Comparison of ENCODE assay signal across 11 cellular contexts in the genomic region with DNA sequence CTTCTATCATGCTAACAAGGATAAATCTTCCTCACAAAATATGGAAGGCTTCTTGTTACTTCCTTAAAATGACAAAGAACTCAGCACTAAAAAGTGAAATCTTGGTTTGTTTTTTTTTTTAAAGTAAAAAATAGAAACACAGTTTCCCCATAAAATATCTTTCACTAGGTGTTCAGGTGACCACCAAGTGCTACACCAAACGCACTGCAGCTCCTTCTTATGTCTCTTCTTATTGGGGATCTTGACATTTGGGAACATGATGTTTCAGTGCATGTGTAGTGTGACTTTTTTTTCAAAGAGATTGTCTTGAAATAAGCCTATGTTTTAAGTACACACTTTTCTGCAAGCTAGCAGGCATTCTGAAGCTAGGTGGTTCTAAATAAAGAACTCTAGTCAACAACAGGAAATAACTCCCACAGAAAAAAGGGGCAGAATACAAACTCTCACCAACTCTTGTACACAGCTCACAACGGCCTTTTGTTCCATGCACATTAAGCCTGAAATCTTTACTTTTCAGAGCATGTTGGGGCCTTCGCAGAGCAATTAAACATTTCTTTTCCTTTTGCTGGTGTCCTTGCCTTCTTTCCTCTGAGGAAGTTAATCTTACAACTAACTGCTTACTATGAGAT. TPM values are rescaled to one million over a fixed set of nuclear protein-coding genes. Genes with fewer than 3 reads are reported as not detected.
DNase-seq lines count a peak whose midpoint lies in the region; ATAC-seq and TF ChIP-seq lines count a peak whose summit lies in the region.
"Had no signal": no experiment of that assay in that cellular context is flagged by ENCODE, and none has a peak within 500 bp of the region (broad histone marks: within the 10 kb centered on the region; RNA-seq: fewer than 3 reads in every experiment).

No MANE protein-coding gene starts in this region.

- CTCF ChIA-PET in CD8-positive, alpha-beta T cell (lab: Charles Lee), result interaction anchor here (1.2 to 8.3 kb wide), 3 partner anchors 9 to 21 kb away, joined by 3 to 93 read pairs (median 13); a partner anchor contains a TSS

- peaks cover 33% of the 10 kb centered on the region for H3K4me1 Mint-ChIP-seq in CD8-positive, alpha-beta T cell (ENCODE audit: low read depth)

- 69% methylated on average over 3 of the region's 3 CpGs for WGBS in suprapubic skin

- H3K27ac Mint-ChIP-seq in CD8-positive, alpha-beta T cell, result peak overlapping the region; percentile 89

- H3K9me3 ChIP-seq in CD8-positive, alpha-beta T cell (ENCODE audit: low read length), result no peaks in the 10 kb centered on the region
- H3K9me3 ChIP-seq in suprapubic skin, result no peaks in the 10 kb centered on the region
- H3K9me3 ChIP-seq: ascending aorta had no signal

- TF ChIP-seq POLR2A in suprapubic skin (IDR thresholded peaks at IDR 0.05), result no peak

- H3K36me3 Mint-ChIP-seq in CD8-positive, alpha-beta T cell, result no peaks in the 10 kb centered on the region

- TF ChIP-seq EP300 in suprapubic skin (IDR thresholded peaks at IDR 0.05), result no peak

- no peaks in the 10 kb centered on the region for H3K27me3 ChIP-seq in CD8-positive, alpha-beta T cell (ENCODE audit: insufficient read depth, low read length)
- no peaks in the 10 kb centered on the region for H3K27me3 ChIP-seq in suprapubic skin
- H3K27me3 ChIP-seq: ascending aorta had no signal

- no peaks in the 10 kb centered on the region for H3K9me3 Mint-ChIP-seq in CD8-positive, alpha-beta T cell

- H3K27ac ChIP-seq in CD8-positive, alpha-beta T cell (ENCODE audit: low read depth, low read length), result no peak overlapping the region
- H3K27ac ChIP-seq in suprapubic skin, result no peak overlapping the region

- no peaks in the 10 kb centered on the region for H3K36me3 ChIP-seq in CD8-positive, alpha-beta T cell (ENCODE audit: insufficient read depth, low read length)
- no peaks in the 10 kb centered on the region for H3K36me3 ChIP-seq in suprapubic skin
- H3K36me3 ChIP-seq: ascending aorta had no signal

- no peak for TF ChIP-seq CTCF in CD8-positive, alpha-beta T cell (IDR thresholded peaks at IDR 0.05)
- no peak for TF ChIP-seq CTCF in suprapubic skin (IDR thresholded peaks at IDR 0.05)

- H3K27me3 Mint-ChIP-seq in CD8-positive, alpha-beta T cell (ENCODE audit: low read depth), result no peaks in the 10 kb centered on the region

- no peak overlapping the region for H3K4me3 ChIP-seq in CD8-positive, alpha-beta T cell (ENCODE audit: low read depth, low read length)
- no peak overlapping the region for H3K4me3 ChIP-seq in suprapubic skin
- H3K4me3 ChIP-seq: ascending aorta had no signal

- peaks cover 49% of the 10 kb centered on the region for H3K4me1 ChIP-seq in CD8-positive, alpha-beta T cell (ENCODE audit: insufficient read depth, low read length)
- H3K4me1 ChIP-seq in suprapubic skin, result peaks cover 4% of the 10 kb centered on the region

- intact Hi-C loops in CD8-positive, alpha-beta T cell (cut with DNase I, micrococcal nuclease), result loop anchor here in 1 of 2 experiments (2.0 to 5.0 kb wide), 2 partner anchors 14 to 35 kb away; a partner anchor contains a TSS

- no peak for DNase-seq in CD8-positive, alpha-beta T cell
- DNase-seq in dermis blood vessel endothelial cell (peak; percentile 49), left lobe of liver (ENCODE audit: low spot score) (no peak), NCI-H1105 (lab: John Stamatoyannopoulos, UW) (no peak), suprapubic skin (ENCODE audit: low spot score in 2 of 2) (no peak)
- DNase-seq: foreskin fibroblast, GOT3 had no signal

- peak; percentile 70 for ATAC-seq in CD8-positive, alpha-beta T cell
- ATAC-seq in GM19324 (IDR thresholded peaks at IDR 0.05; ENCODE audit: low FRiP score, unreplicated experiment) (peak; percentile 63), HG03442 (IDR thresholded peaks at IDR 0.05; ENCODE audit: unreplicated experiment) (peak; percentile 77), HG03280 (IDR thresholded peaks at IDR 0.05; ENCODE audit: unreplicated experiment) (no peak), left lobe of liver (no peak)

- POLR2A ChIA-PET in CD8-positive, alpha-beta T cell (lab: Charles Lee), result interaction anchor here (0.6 to 7.7 kb wide), 13 partner anchors 9 to 143 kb away, joined by 3 to 114 read pairs (median 3); a partner anchor contains a TSS

- peak overlapping the region; percentile 52 for H3K4me3 Mint-ChIP-seq in CD8-positive, alpha-beta T cell

RNA-seq across cellular contexts. Expression of a gene that starts 13.2 kb away (rescaled TPM):
- 10 to 100 TPM; 47.5 to 48.8 TPM for total RNA-seq in CD8-positive, alpha-beta T cell
- total RNA-seq in dermis blood vessel endothelial cell, result 6.6 and 9.5 TPM in 2 replicates
- 13.8 TPM for total RNA-seq in left lobe of liver
- total RNA-seq in suprapubic skin, result 10 to 100 TPM; 23.7 to 36.4 (median 30.9) TPM

Comparison
In these comparisons a context has a peak if more than half of its experiments do, and no peak if none do; other contexts are left out.
1. ATAC-seq: peak in CD8-positive, alpha-beta T cell (single experiment), GM19324 (single experiment) and HG03442 (single experiment); none in HG03280 (single experiment) and left lobe of liver (single experiment).